3 cellular contexts compared by ENCODE assay signal in the genomic region with DNA sequence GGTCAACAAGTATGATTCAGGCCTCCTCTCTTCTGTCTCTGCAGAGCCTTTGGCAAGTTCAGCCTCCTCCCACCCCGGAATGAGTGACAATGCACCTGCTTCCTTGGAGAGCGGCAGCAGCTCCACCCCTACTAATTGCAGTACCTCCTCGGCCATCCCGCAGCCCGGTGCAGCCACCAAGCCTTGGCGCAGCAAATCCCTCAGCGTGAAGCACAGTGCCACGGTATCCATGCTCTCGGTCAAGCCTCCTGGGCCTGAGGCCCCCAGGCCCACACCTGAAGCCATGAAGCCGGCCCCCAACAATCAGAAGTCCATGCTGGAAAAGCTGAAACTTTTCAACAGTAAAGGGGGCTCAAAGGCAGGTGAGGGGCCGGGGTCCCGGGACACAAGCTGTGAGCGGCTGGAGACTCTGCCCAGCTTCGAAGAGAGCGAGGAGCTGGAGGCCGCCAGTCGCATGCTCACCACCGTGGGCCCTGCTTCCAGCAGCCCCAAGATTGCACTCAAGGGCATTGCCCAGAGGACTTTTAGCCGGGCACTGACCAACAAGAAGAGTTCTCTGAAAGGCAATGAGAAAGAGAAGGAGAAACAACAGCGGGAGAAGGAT.
TF ChIP-seq lines count a peak whose summit lies in the region.

No MANE protein-coding gene starts in this region.

TF ChIP-seq in SK-N-SH, 30 proteins besides CTCF, POLR2A, EP300 and RAD21 (continued from another document):
- TF ChIP-seq, protein P1, sequence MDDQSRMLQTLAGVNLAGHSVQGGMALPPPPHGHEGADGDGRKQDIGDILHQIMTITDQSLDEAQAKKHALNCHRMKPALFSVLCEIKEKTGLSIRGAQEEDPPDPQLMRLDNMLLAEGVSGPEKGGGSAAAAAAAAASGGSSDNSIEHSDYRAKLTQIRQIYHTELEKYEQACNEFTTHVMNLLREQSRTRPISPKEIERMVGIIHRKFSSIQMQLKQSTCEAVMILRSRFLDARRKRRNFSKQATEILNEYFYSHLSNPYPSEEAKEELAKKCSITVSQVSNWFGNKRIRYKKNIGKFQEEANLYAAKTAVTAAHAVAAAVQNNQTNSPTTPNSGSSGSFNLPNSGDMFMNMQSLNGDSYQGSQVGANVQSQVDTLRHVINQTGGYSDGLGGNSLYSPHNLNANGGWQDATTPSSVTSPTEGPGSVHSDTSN (IDR thresholded peaks at IDR 0.05), result no peak
- no peak for TF ChIP-seq EZH2phosphoT487 (IDR thresholded peaks at IDR 0.05; ENCODE audit: borderline replicate concordance, low read depth)
- TF ChIP-seq RFX5 (IDR thresholded peaks at IDR 0.05; ENCODE audit: low read length), result no peak
- no peak for TF ChIP-seq SIN3A (IDR thresholded peaks at IDR 0.05; ENCODE audit: borderline replicate concordance, low read depth, low read length)
- TF ChIP-seq, protein P2, sequence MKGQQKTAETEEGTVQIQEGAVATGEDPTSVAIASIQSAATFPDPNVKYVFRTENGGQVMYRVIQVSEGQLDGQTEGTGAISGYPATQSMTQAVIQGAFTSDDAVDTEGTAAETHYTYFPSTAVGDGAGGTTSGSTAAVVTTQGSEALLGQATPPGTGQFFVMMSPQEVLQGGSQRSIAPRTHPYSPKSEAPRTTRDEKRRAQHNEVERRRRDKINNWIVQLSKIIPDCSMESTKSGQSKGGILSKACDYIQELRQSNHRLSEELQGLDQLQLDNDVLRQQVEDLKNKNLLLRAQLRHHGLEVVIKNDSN (IDR thresholded peaks at IDR 0.05; ENCODE audit: borderline replicate concordance, low read depth), result no peak
- TF ChIP-seq NRF1 (IDR thresholded peaks at IDR 0.05; ENCODE audit: low read depth, low read length), result no peak
- no peak for TF ChIP-seq TEAD4 (IDR thresholded peaks at IDR 0.05; ENCODE audit: borderline replicate concordance, insufficient read depth)
- TF ChIP-seq, protein P3, sequence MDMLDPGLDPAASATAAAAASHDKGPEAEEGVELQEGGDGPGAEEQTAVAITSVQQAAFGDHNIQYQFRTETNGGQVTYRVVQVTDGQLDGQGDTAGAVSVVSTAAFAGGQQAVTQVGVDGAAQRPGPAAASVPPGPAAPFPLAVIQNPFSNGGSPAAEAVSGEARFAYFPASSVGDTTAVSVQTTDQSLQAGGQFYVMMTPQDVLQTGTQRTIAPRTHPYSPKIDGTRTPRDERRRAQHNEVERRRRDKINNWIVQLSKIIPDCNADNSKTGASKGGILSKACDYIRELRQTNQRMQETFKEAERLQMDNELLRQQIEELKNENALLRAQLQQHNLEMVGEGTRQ (IDR thresholded peaks at IDR 0.05; ENCODE audit: borderline replicate concordance, low read depth, low read length), result no peak
- TF ChIP-seq FOXJ3 (CRISPR knock-in tag; IDR thresholded peaks at IDR 0.05), result no peak

TF ChIP-seq in SK-N-SH treated with all-trans-retinoic acid at 6 μM for 48 hours, 23 proteins besides CTCF, POLR2A, EP300 and RAD21 (continued from another document):
- TF ChIP-seq, protein P4, sequence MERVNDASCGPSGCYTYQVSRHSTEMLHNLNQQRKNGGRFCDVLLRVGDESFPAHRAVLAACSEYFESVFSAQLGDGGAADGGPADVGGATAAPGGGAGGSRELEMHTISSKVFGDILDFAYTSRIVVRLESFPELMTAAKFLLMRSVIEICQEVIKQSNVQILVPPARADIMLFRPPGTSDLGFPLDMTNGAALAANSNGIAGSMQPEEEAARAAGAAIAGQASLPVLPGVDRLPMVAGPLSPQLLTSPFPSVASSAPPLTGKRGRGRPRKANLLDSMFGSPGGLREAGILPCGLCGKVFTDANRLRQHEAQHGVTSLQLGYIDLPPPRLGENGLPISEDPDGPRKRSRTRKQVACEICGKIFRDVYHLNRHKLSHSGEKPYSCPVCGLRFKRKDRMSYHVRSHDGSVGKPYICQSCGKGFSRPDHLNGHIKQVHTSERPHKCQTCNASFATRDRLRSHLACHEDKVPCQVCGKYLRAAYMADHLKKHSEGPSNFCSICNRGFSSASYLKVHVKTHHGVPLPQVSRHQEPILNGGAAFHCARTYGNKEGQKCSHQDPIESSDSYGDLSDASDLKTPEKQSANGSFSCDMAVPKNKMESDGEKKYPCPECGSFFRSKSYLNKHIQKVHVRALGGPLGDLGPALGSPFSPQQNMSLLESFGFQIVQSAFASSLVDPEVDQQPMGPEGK (CRISPR knock-in tag; IDR thresholded peaks at IDR 0.05; ENCODE audit: borderline replicate concordance), result no peak
- no peak for TF ChIP-seq ZNF70 (CRISPR knock-in tag; IDR thresholded peaks at IDR 0.05)
- TF ChIP-seq ISL1 (CRISPR knock-in tag; IDR thresholded peaks at IDR 0.05), result no peak
- no peak for TF ChIP-seq TOX (CRISPR knock-in tag; IDR thresholded peaks at IDR 0.05; ENCODE audit: borderline replicate concordance)
- TF ChIP-seq, protein P5, sequence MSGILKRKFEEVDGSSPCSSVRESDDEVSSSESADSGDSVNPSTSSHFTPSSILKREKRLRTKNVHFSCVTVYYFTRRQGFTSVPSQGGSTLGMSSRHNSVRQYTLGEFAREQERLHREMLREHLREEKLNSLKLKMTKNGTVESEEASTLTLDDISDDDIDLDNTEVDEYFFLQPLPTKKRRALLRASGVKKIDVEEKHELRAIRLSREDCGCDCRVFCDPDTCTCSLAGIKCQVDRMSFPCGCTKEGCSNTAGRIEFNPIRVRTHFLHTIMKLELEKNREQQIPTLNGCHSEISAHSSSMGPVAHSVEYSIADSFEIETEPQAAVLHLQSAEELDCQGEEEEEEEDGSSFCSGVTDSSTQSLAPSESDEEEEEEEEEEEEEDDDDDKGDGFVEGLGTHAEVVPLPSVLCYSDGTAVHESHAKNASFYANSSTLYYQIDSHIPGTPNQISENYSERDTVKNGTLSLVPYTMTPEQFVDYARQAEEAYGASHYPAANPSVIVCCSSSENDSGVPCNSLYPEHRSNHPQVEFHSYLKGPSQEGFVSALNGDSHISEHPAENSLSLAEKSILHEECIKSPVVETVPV (CRISPR knock-in tag; IDR thresholded peaks at IDR 0.05), result no peak
- TF ChIP-seq ZNF565 (CRISPR knock-in tag; conservative IDR thresholded peaks at IDR 0.05; ENCODE audit: low read depth), result no peak
- TF ChIP-seq ESRRG (CRISPR knock-in tag; IDR thresholded peaks at IDR 0.05), result no peak
- no peak for TF ChIP-seq PPARA (CRISPR knock-in tag; IDR thresholded peaks at IDR 0.05; ENCODE audit: borderline replicate concordance)
- no peak for TF ChIP-seq RARB (CRISPR knock-in tag; IDR thresholded peaks at IDR 0.05)
- no peak for TF ChIP-seq OSR1 (CRISPR knock-in tag; IDR thresholded peaks at IDR 0.05)

TF ChIP-seq in GM12878, 131 proteins besides CTCF, POLR2A, EP300 and RAD21 (continued from another document):
- TF ChIP-seq, protein P6, sequence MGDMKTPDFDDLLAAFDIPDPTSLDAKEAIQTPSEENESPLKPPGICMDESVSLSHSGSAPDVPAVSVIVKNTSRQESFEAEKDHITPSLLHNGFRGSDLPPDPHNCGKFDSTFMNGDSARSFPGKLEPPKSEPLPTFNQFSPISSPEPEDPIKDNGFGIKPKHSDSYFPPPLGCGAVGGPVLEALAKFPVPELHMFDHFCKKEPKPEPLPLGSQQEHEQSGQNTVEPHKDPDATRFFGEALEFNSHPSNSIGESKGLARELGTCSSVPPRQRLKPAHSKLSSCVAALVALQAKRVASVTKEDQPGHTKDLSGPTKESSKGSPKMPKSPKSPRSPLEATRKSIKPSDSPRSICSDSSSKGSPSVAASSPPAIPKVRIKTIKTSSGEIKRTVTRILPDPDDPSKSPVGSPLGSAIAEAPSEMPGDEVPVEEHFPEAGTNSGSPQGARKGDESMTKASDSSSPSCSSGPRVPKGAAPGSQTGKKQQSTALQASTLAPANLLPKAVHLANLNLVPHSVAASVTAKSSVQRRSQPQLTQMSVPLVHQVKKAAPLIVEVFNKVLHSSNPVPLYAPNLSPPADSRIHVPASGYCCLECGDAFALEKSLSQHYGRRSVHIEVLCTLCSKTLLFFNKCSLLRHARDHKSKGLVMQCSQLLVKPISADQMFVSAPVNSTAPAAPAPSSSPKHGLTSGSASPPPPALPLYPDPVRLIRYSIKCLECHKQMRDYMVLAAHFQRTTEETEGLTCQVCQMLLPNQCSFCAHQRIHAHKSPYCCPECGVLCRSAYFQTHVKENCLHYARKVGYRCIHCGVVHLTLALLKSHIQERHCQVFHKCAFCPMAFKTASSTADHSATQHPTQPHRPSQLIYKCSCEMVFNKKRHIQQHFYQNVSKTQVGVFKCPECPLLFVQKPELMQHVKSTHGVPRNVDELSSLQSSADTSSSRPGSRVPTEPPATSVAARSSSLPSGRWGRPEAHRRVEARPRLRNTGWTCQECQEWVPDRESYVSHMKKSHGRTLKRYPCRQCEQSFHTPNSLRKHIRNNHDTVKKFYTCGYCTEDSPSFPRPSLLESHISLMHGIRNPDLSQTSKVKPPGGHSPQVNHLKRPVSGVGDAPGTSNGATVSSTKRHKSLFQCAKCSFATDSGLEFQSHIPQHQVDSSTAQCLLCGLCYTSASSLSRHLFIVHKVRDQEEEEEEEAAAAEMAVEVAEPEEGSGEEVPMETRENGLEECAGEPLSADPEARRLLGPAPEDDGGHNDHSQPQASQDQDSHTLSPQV (IDR thresholded peaks at IDR 0.05), result no peak
- no peak for TF ChIP-seq SPI1 (IDR thresholded peaks at IDR 0.05; ENCODE audit: borderline replicate concordance, insufficient read depth, low read depth, low read length)
- no peak for TF ChIP-seq KAT2A (conservative IDR thresholded peaks at IDR 0.05; ENCODE audit: control insufficient read depth, low read depth, low read length)
- no peak for TF ChIP-seq NFXL1 (IDR thresholded peaks at IDR 0.05; ENCODE audit: borderline replicate concordance)
- TF ChIP-seq, protein P7, sequence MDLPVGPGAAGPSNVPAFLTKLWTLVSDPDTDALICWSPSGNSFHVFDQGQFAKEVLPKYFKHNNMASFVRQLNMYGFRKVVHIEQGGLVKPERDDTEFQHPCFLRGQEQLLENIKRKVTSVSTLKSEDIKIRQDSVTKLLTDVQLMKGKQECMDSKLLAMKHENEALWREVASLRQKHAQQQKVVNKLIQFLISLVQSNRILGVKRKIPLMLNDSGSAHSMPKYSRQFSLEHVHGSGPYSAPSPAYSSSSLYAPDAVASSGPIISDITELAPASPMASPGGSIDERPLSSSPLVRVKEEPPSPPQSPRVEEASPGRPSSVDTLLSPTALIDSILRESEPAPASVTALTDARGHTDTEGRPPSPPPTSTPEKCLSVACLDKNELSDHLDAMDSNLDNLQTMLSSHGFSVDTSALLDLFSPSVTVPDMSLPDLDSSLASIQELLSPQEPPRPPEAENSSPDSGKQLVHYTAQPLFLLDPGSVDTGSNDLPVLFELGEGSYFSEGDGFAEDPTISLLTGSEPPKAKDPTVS (IDR thresholded peaks at IDR 0.05; ENCODE audit: low read depth, low read length), result no peak
- TF ChIP-seq, protein P2 (IDR thresholded peaks at IDR 0.05; ENCODE audit: borderline replicate concordance, extremely low read length, insufficient read depth, low read depth, low read length), result no peak
- no peak for TF ChIP-seq EED (IDR thresholded peaks at IDR 0.05; ENCODE audit: low read depth)
- no peak for TF ChIP-seq PAX5 (IDR thresholded peaks at IDR 0.05; ENCODE audit: borderline replicate concordance, low read depth, low read length)
- TF ChIP-seq, protein P8, sequence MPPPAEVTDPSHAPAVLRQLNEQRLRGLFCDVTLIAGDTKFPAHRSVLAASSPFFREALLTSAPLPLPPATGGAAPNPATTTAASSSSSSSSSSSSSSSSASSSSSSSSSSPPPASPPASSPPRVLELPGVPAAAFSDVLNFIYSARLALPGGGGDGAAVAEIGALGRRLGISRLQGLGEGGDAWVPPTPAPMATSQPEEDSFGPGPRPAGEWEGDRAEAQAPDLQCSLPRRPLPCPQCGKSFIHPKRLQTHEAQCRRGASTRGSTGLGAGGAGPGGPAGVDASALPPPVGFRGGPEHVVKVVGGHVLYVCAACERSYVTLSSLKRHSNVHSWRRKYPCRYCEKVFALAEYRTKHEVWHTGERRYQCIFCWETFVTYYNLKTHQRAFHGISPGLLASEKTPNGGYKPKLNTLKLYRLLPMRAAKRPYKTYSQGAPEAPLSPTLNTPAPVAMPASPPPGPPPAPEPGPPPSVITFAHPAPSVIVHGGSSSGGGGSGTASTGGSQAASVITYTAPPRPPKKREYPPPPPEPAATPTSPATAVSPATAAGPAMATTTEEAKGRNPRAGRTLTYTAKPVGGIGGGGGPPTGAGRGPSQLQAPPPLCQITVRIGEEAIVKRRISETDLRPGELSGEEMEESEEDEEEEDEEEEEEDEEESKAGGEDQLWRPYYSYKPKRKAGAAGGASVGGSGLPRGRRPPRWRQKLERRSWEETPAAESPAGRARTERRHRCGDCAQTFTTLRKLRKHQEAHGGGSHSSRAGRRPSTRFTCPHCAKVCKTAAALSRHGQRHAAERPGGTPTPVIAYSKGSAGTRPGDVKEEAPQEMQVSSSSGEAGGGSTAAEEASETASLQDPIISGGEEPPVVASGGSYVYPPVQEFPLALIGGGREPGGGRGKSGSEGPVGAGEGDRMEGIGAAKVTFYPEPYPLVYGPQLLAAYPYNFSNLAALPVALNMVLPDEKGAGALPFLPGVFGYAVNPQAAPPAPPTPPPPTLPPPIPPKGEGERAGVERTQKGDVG (CRISPR knock-in tag; IDR thresholded peaks at IDR 0.05), result no peak
- no peak for TF ChIP-seq TCF7 (IDR thresholded peaks at IDR 0.05; ENCODE audit: borderline replicate concordance)
- no peak for TF ChIP-seq POLR2AphosphoS5 (IDR thresholded peaks at IDR 0.05; ENCODE audit: low read length)
- TF ChIP-seq, protein P1 (IDR thresholded peaks at IDR 0.05; ENCODE audit: insufficient replicate concordance, low read depth, low read length), result no peak
- TF ChIP-seq, protein P9, sequence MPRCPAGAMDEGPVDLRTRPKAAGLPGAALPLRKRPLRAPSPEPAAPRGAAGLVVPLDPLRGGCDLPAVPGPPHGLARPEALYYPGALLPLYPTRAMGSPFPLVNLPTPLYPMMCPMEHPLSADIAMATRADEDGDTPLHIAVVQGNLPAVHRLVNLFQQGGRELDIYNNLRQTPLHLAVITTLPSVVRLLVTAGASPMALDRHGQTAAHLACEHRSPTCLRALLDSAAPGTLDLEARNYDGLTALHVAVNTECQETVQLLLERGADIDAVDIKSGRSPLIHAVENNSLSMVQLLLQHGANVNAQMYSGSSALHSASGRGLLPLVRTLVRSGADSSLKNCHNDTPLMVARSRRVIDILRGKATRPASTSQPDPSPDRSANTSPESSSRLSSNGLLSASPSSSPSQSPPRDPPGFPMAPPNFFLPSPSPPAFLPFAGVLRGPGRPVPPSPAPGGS (IDR thresholded peaks at IDR 0.05; ENCODE audit: borderline replicate concordance, insufficient read depth, low read depth, low read length, poor library complexity, severe bottlenecking), result no peak
- TF ChIP-seq RELA (IDR thresholded peaks at IDR 0.05; ENCODE audit: borderline replicate concordance, partially characterized antibody), result no peak
- no peak for TF ChIP-seq ZNF384 (IDR thresholded peaks at IDR 0.05; ENCODE audit: borderline replicate concordance, low read depth, low read length)
- TF ChIP-seq NFIC (IDR thresholded peaks at IDR 0.05; ENCODE audit: low read depth, low read length), result no peak
- TF ChIP-seq ZSCAN29 (IDR thresholded peaks at IDR 0.05), result no peak
- TF ChIP-seq MTA2 (IDR thresholded peaks at IDR 0.05; ENCODE audit: low read depth), result no peak
TF ChIP-seq in GM12878: peak in this region for 0.
